ENCODE assay signal across 8 cellular contexts in genomic region chr12:57754411-57755193, GRCh38. TPM values are rescaled to one million over a fixed set of nuclear protein-coding genes. Genes with fewer than 3 reads are reported as not detected.
A peak's percentile ranks its signal among the peaks of the same experiment; 100 is the strongest.
DNase-seq lines count a peak whose midpoint lies in the region.

Gene MARCHF9, plus strand, starts transcription at chr12:57755103. Its CDS starts 426 bp downstream, at chr12:57755529.

- H3K36me3 Mint-ChIP-seq in T-helper 1 cell treated with Interleukin-12 subunit alpha and Interleukin-12 subunit beta and Interleukin-4 antibody, amounts not matched to agents 30 μg/mL and 1 μg/mL, for 36 hours (ENCODE audit: low read depth): peaks cover 33% of the 10 kb centered on the region

- peaks cover 1% of the 10 kb centered on the region; the same call in 1 of the 2 replicates for H3K4me1 ChIP-seq in iPS DF 6.9 (ENCODE audit: control insufficient read depth, insufficient read depth, low read length)
- peaks cover 25 to 42% (median 35%) of the 10 kb centered on the region in 3 donors for H3K4me1 ChIP-seq in skeletal muscle tissue (ENCODE audit: control insufficient read depth in 3 of 3, insufficient read depth in 3 of 3, low read length in 3 of 3)

- H3K4me3 ChIP-seq in H7 (ENCODE audit: insufficient read depth, low read depth, low read length): peak within 1 kb of the TSS; percentile 49
- H3K4me3 ChIP-seq in iPS DF 6.9 (ENCODE audit: low read length): peak within 1 kb of the TSS; percentile 77; the same call in 1 of the 2 replicates
- peak within 1 kb of the TSS; percentile 69 to 79 (median 70) for H3K4me3 ChIP-seq in skeletal muscle tissue (ENCODE audit: low read length in 3 of 3)

- no CpG with 5 or more reads among the region's 41 CpGs for WGBS in iPS DF 6.9 (ENCODE audit: insufficient coverage, insufficient read length)

- peaks cover 3% of the 10 kb centered on the region for H3K27me3 Mint-ChIP-seq in T-helper 1 cell treated with Interleukin-12 subunit alpha and Interleukin-12 subunit beta and Interleukin-4 antibody, amounts not matched to agents 30 μg/mL and 1 μg/mL, for 36 hours (ENCODE audit: low read depth)

- peaks cover 7% of the 10 kb centered on the region for H3K36me3 ChIP-seq in H7 (replicated peaks; ENCODE audit: control insufficient read depth, insufficient read depth, low read length)
- H3K36me3 ChIP-seq in iPS DF 6.9 (ENCODE audit: control insufficient read depth, insufficient read depth, low read length): peaks cover 4% of the 10 kb centered on the region; the same call in 1 of the 2 replicates
- peaks cover 22 to 29% (median 23%) of the 10 kb centered on the region in 3 donors for H3K36me3 ChIP-seq in skeletal muscle tissue (ENCODE audit: control insufficient read depth in 3 of 3, insufficient read depth in 3 of 3, low read length in 3 of 3)

- H3K27ac ChIP-seq in iPS DF 6.9 (ENCODE audit: low read length) (no peak within 1 kb of the TSS), skeletal muscle tissue (ENCODE audit: low read depth, low read length) (no peak within 1 kb of the TSS)

- H3K9me3 ChIP-seq in iPS DF 6.9 (ENCODE audit: control insufficient read depth, insufficient read depth, low read length) (no peaks in the 10 kb centered on the region), skeletal muscle tissue (ENCODE audit: control insufficient read depth in 3 of 3, low read length in 3 of 3) (no peaks in the 10 kb centered on the region)

- DNase-seq in DMS79 treated with DMSO at 0.1 percent for 48 hours (lab: John Stamatoyannopoulos, UW) (peak; percentile 66), H7 (peak; percentile 94), NCI-H128 (lab: John Stamatoyannopoulos, UW; ENCODE audit: unreplicated experiment) (peak; percentile 80), amygdala (lab: John Stamatoyannopoulos, UW) (peak in 31 of 56 donors; percentile 8 to 72 (median 40)), iPS DF 6.9 (ENCODE audit: low read depth, low spot score) (no peak), dermis blood vessel endothelial cell (no peak)

- H3K27me3 ChIP-seq in H7 (ENCODE audit: control insufficient read depth, insufficient read depth, low read length): peaks cover 53% of the 10 kb centered on the region
- peaks cover 9% of the 10 kb centered on the region for H3K27me3 ChIP-seq in iPS DF 6.9 (ENCODE audit: control insufficient read depth, insufficient read depth, low read length)
- H3K27me3 ChIP-seq in skeletal muscle tissue (ENCODE audit: control insufficient read depth in 3 of 3, insufficient read depth in 3 of 3, low read length in 3 of 3): no peaks in the 10 kb centered on the region

- H3K9ac ChIP-seq in skeletal muscle tissue (ENCODE audit: low read depth in 1 of 3, low read length in 3 of 3): peak within 1 kb of the TSS; percentile 75 to 81 (median 80)

- peaks cover 61% of the 10 kb centered on the region for H3K4me1 Mint-ChIP-seq in T-helper 1 cell treated with Interleukin-12 subunit alpha and Interleukin-12 subunit beta and Interleukin-4 antibody, amounts not matched to agents 30 μg/mL and 1 μg/mL, for 36 hours (ENCODE audit: low read depth)

- H3K27ac Mint-ChIP-seq in T-helper 1 cell treated with Interleukin-12 subunit alpha and Interleukin-12 subunit beta and Interleukin-4 antibody, amounts not matched to agents 30 μg/mL and 1 μg/mL, for 36 hours: peak within 1 kb of the TSS; percentile 85

- H3K4me3 Mint-ChIP-seq in T-helper 1 cell treated with Interleukin-12 subunit alpha and Interleukin-12 subunit beta and Interleukin-4 antibody, amounts not matched to agents 30 μg/mL and 1 μg/mL, for 36 hours: peak within 1 kb of the TSS; percentile 92

- no peaks in the 10 kb centered on the region for H3K9me3 Mint-ChIP-seq in T-helper 1 cell treated with Interleukin-12 subunit alpha and Interleukin-12 subunit beta and Interleukin-4 antibody, amounts not matched to agents 30 μg/mL and 1 μg/mL, for 36 hours

RNA-seq across cellular contexts. Expression of gene MARCHF9, which starts in this region (rescaled TPM):
- total RNA-seq in H7 (2014; rRNA removed; shearing (Covaris generic)): 1.9 and 4.3 TPM in 2 replicates
- total RNA-seq in skeletal muscle tissue: 4.7 TPM
- 3.4 and 4.1 TPM in 2 replicates for total RNA-seq in dermis blood vessel endothelial cell

Comparison
In these comparisons a context has a peak if more than half of its experiments do, and no peak if none do; other contexts are left out.
1. DNase-seq: peak in DMS79 treated with DMSO at 0.1 percent for 48 hours (single experiment), H7 (single experiment), NCI-H128 (single experiment) and amygdala (31 of 56); none in iPS DF 6.9 (single experiment) and dermis blood vessel endothelial cell (single experiment).
2. Peak in every context shown above with its lines, with median percentiles within 50 percentile points of each other: H3K4me3 ChIP-seq.